Comparison of ENCODE assay signal across 8 cellular contexts in the genomic region with DNA sequence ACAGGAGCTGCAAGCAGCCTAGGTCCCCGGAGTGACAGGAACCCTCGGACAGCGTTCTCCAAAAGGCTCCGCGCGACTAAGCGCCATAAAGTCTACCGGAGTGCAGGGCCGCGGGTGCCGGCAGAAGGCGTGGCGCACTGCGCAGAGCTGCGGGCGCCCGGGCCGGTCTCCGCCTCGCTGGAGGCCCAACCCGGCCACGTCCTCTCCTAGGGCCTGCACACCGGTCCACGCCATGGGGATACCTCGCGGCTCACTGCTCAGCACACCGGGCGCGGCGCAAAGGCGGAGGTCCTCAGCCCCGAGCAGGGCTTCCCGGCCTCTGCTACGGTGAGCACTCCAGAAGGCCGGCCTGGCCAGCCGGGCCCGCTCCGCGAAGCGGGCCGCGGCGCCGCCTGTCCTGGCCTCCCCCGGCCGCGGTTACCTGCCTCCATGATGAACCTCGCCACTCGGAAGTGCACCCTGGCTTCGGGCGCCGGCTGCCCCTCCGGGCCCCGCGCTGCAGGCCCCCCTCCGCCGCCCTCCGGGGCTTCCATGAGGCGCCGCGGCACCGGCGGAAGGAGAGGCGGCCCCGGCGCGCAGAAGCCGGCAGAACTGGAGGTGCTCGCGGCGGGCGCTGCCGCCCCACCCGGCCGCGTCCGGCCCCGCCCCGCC. TPM values are rescaled to one million over a fixed set of nuclear protein-coding genes. Genes with fewer than 3 reads are reported as not detected.
DNase-seq lines count a peak whose midpoint lies in the region; ATAC-seq and TF ChIP-seq lines count a peak whose summit lies in the region.

TSS of gene CCNQ (minus strand) at position 599 of the 651 bp plus-strand sequence. CDS start at position 533, 66 bp downstream.

- DNase-seq in NCI-H1417 (lab: John Stamatoyannopoulos, UW), result peak; percentile 40 to 82 (median 72)
- DNase-seq in NCI-H1417 treated with DMSO at 0.1 percent for 48 hours (lab: John Stamatoyannopoulos, UW), result no peak
- DNase-seq in NCI-H128 (lab: John Stamatoyannopoulos, UW; ENCODE audit: unreplicated experiment), result peak; percentile 1
- DNase-seq in activated naive CD4-positive, alpha-beta T cell treated with anti-CD3 and anti-CD28 coated beads for 36 hours, result peak; percentile 26
- DNase-seq in cardiac muscle cell (ENCODE audit: low read depth in 1 of 2, low spot score in 1 of 2), result peak; percentile 32 to 51
- DNase-seq in trophoblast cell, result peak; percentile 63 to 72
- DNase-seq in T1000 (lab: John Stamatoyannopoulos, UW), result no peak

- peaks cover 42% of the 10 kb centered on the region for H3K4me1 Mint-ChIP-seq in activated naive CD4-positive, alpha-beta T cell treated with anti-CD3 and anti-CD28 coated beads for 36 hours (ENCODE audit: low read depth)

- CTCF ChIA-PET in activated naive CD4-positive, alpha-beta T cell treated with anti-CD3 and anti-CD28 coated beads for 36 hours (lab: Charles Lee), result interaction anchor here (0.6 to 2.7 kb wide), 3 partner anchors 9 to 59 kb away, joined by 3 to 15 read pairs (median 4); no protein-coding TSS in a partner anchor

- peak within 1 kb of the TSS; percentile 85 for H3K4me3 Mint-ChIP-seq in activated naive CD4-positive, alpha-beta T cell treated with anti-CD3 and anti-CD28 coated beads for 36 hours

- peaks cover 4% of the 10 kb centered on the region for H3K36me3 Mint-ChIP-seq in activated naive CD4-positive, alpha-beta T cell treated with anti-CD3 and anti-CD28 coated beads for 36 hours (ENCODE audit: low read depth)

- H3K9me3 ChIP-seq in cardiac muscle cell (ENCODE audit: low read depth) (no peaks in the 10 kb centered on the region), trophoblast cell (ENCODE audit: insufficient read depth, low read depth, low read length) (no peaks in the 10 kb centered on the region)

- H2AFZ ChIP-seq in trophoblast cell (ENCODE audit: insufficient read depth, low read length, poor library complexity), result peak within 1 kb of the TSS; percentile 83

- H3K27me3 ChIP-seq in cardiac muscle cell (no peaks in the 10 kb centered on the region), trophoblast cell (ENCODE audit: insufficient read depth, low read length) (no peaks in the 10 kb centered on the region)

- peak within 1 kb of the TSS; percentile 48 for H2BK5ac ChIP-seq in trophoblast cell (ENCODE audit: low read depth, low read length, poor library complexity)

- no peaks in the 10 kb centered on the region for H3K27me3 Mint-ChIP-seq in activated naive CD4-positive, alpha-beta T cell treated with anti-CD3 and anti-CD28 coated beads for 36 hours (ENCODE audit: low read depth)

- H3K9ac ChIP-seq in trophoblast cell (ENCODE audit: low read length), result peak within 1 kb of the TSS; percentile 87

- intact Hi-C loops in activated naive CD4-positive, alpha-beta T cell treated with anti-CD3 and anti-CD28 coated beads for 36 hours (cut with micrococcal nuclease), result loop anchor here (1.0 to 5.0 kb wide), 7 partner anchors 15 to 566 kb away; partner anchors contain the start of genes ABCD1, BCAP31, HAUS7 and IDH3G

- TF ChIP-seq CTCF in cardiac muscle cell (IDR thresholded peaks at IDR 0.05; ENCODE audit: low read depth, low read length), result no peak

- peak within 1 kb of the TSS; percentile 74 for H4K91ac ChIP-seq in trophoblast cell (ENCODE audit: low read depth, low read length)

- peak within 1 kb of the TSS; percentile 62 for H3K27ac ChIP-seq in cardiac muscle cell
- H3K27ac ChIP-seq in trophoblast cell (ENCODE audit: low read depth, low read length), result peak within 1 kb of the TSS; percentile 37

- H3K79me1 ChIP-seq in trophoblast cell (ENCODE audit: low read length), result peaks cover 3% of the 10 kb centered on the region

- H3K36me3 ChIP-seq in cardiac muscle cell, result no peaks in the 10 kb centered on the region
- peaks cover 16 to 17% of the 10 kb centered on the region in 2 experiments for H3K36me3 ChIP-seq in trophoblast cell (ENCODE audit: control insufficient read depth in 1 of 2, insufficient read depth in 2 of 2, low read length in 2 of 2)

- H2BK12ac ChIP-seq in trophoblast cell (ENCODE audit: low read length), result peak within 1 kb of the TSS; percentile 29

- WGBS in trophoblast cell (ENCODE audit: extremely low coverage, insufficient coverage, insufficient read length), result no CpG with 5 or more reads among the region's 79 CpGs

- no peak within 1 kb of the TSS for H2AK5ac ChIP-seq in trophoblast cell (ENCODE audit: low read length)

- H3K4me1 ChIP-seq in cardiac muscle cell (ENCODE audit: low read depth) (no peaks in the 10 kb centered on the region), trophoblast cell (ENCODE audit: control insufficient read depth in 1 of 2, insufficient read depth in 2 of 2, low read length in 2 of 2) (peaks cover 3 to 10% of the 10 kb centered on the region in 2 experiments)

- no peak within 1 kb of the TSS for H4K12ac ChIP-seq in trophoblast cell (ENCODE audit: low read depth, low read length)

- H3K4me3 ChIP-seq in cardiac muscle cell, result peak within 1 kb of the TSS; percentile 72
- peak within 1 kb of the TSS; percentile 83 for H3K4me3 ChIP-seq in trophoblast cell (ENCODE audit: low read depth, low read length)

- no peaks in the 10 kb centered on the region for H3K9me3 Mint-ChIP-seq in activated naive CD4-positive, alpha-beta T cell treated with anti-CD3 and anti-CD28 coated beads for 36 hours

- no peak within 1 kb of the TSS for H3K4ac ChIP-seq in trophoblast cell (ENCODE audit: low read depth, low read length)

- H3K14ac ChIP-seq in trophoblast cell (ENCODE audit: low read length), result peak within 1 kb of the TSS; percentile 81

- peak; percentile 52 for ATAC-seq in HG02610 (IDR thresholded peaks at IDR 0.05; ENCODE audit: unreplicated experiment)

- peak within 1 kb of the TSS; percentile 84 for H4K8ac ChIP-seq in trophoblast cell (ENCODE audit: low read depth, low read length)

- H3K79me2 ChIP-seq in trophoblast cell (ENCODE audit: control insufficient read depth, insufficient read depth, low read length, poor library complexity), result peaks cover 3% of the 10 kb centered on the region

- peak within 1 kb of the TSS; percentile 18 for H2BK120ac ChIP-seq in trophoblast cell (ENCODE audit: insufficient read depth, low read length, poor library complexity)

- H3K4me2 ChIP-seq in trophoblast cell (ENCODE audit: low read length), result peak within 1 kb of the TSS; percentile 78

- H3K18ac ChIP-seq in trophoblast cell (ENCODE audit: low read length), result peak within 1 kb of the TSS; percentile 92

- peak within 1 kb of the TSS; percentile 68 for H3K27ac Mint-ChIP-seq in activated naive CD4-positive, alpha-beta T cell treated with anti-CD3 and anti-CD28 coated beads for 36 hours

- H3K23ac ChIP-seq in trophoblast cell (ENCODE audit: low read length), result no peak within 1 kb of the TSS

RNA-seq across cellular contexts. Expression of gene CCNQ, which starts in this region (rescaled TPM):
- 10 to 100 TPM; 13.4 to 15.1 TPM for total RNA-seq in activated naive CD4-positive, alpha-beta T cell treated with anti-CD3 and anti-CD28 coated beads for 36 hours
- 28.5 and 33.8 TPM in 2 replicates for total RNA-seq in cardiac muscle cell
- polyA plus RNA-seq in cardiac muscle cell, result 36.8 and 37.0 TPM in 2 replicates
- polyA plus RNA-seq in trophoblast cell (2013), result 28.4 and 28.6 TPM in 2 replicates

Comparison
In these comparisons a context has a peak if more than half of its experiments do, and no peak if none do; other contexts are left out.
1. DNase-seq: peak in NCI-H1417 (3 of 3), NCI-H128 (single experiment), activated naive CD4-positive, alpha-beta T cell treated with anti-CD3 and anti-CD28 coated beads for 36 hours (single experiment), cardiac muscle cell (2 of 2) and trophoblast cell (2 of 2); none in NCI-H1417 treated with DMSO at 0.1 percent for 48 hours (single experiment) and T1000 (single experiment).